Comparison of ENCODE assay signal across 1 cellular context in the genomic region with DNA sequence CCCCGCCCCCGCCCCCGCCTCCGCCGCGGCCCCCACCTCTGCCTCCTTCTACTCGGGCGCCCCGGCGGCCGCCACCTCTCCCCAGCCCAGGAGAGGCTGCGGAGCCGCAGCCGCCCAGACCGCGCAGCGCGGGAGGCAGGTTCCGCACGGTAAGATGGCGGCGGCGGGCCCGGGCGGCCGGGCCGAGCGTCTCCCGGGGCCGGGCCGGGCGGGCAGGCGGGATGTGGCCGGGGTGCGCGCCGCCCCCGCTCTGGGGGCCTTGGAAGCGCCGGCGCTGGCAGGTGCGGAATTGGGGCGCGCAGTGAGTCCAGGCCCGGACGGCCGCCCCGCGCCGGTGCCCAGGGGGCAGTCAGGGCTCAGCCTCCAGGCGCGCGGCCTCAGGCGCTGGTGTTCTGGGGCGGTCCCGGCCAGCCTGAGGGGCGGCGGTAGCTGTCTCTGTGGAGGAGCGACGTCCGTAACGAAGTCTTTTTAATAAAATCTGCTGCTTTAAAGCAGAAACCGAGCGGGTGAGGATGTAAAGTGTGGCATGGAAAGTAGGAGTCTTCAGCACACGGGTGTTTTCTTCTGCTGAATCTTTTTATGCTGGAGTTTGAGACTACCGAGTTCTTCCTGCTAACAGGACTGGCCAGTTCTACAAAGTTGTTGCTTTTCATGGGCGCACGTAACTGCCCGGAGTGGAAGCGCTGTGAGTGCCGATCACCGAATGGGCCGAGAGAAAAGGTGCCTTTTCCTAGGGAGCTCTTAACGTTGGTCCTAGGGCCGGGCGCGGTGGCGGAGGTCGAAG.
A peak's percentile ranks its signal among the peaks of the same experiment; 100 is the strongest.
TF ChIP-seq lines count a peak whose summit lies in the region.

Gene GID8 (plus strand): TSS at position 43 of the 784 bp plus-strand sequence. CDS start 3,356 bp downstream, outside the sequence.

TF ChIP-seq in K562, 482 proteins besides CTCF, POLR2A, EP300 and RAD21 (continued from another document and continues in another):
- TF ChIP-seq, protein P1, sequence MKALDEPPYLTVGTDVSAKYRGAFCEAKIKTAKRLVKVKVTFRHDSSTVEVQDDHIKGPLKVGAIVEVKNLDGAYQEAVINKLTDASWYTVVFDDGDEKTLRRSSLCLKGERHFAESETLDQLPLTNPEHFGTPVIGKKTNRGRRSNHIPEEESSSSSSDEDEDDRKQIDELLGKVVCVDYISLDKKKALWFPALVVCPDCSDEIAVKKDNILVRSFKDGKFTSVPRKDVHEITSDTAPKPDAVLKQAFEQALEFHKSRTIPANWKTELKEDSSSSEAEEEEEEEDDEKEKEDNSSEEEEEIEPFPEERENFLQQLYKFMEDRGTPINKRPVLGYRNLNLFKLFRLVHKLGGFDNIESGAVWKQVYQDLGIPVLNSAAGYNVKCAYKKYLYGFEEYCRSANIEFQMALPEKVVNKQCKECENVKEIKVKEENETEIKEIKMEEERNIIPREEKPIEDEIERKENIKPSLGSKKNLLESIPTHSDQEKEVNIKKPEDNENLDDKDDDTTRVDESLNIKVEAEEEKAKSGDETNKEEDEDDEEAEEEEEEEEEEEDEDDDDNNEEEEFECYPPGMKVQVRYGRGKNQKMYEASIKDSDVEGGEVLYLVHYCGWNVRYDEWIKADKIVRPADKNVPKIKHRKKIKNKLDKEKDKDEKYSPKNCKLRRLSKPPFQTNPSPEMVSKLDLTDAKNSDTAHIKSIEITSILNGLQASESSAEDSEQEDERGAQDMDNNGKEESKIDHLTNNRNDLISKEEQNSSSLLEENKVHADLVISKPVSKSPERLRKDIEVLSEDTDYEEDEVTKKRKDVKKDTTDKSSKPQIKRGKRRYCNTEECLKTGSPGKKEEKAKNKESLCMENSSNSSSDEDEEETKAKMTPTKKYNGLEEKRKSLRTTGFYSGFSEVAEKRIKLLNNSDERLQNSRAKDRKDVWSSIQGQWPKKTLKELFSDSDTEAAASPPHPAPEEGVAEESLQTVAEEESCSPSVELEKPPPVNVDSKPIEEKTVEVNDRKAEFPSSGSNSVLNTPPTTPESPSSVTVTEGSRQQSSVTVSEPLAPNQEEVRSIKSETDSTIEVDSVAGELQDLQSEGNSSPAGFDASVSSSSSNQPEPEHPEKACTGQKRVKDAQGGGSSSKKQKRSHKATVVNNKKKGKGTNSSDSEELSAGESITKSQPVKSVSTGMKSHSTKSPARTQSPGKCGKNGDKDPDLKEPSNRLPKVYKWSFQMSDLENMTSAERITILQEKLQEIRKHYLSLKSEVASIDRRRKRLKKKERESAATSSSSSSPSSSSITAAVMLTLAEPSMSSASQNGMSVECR (CRISPR knock-in tag; IDR thresholded peaks at IDR 0.05): peak; percentile 4; the same call in 1 of the 2 replicates
- TF ChIP-seq PHF8 (IDR thresholded peaks at IDR 0.05; ENCODE audit: borderline replicate concordance, low read length) (peak; percentile 66; the same call in 1 of the 2 replicates), GATAD2B (IDR thresholded peaks at IDR 0.05; ENCODE audit: borderline replicate concordance) (peak; percentile 71; the same call in 1 of the 2 replicates), RBBP5 (IDR thresholded peaks at IDR 0.05; ENCODE audit: borderline replicate concordance, insufficient read depth, low read length, poor library complexity, severe bottlenecking) (peak; percentile 75), ZNF232 (CRISPR knock-in tag; IDR thresholded peaks at IDR 0.05) (0 out of 2 replicates have a peak, but pooled peaks have one; percentile 28), ZNF143 (CRISPR knock-in tag; IDR thresholded peaks at IDR 0.05) (no peak), FOXK2 (conservative IDR thresholded peaks at IDR 0.05 in 1 of 2, IDR thresholded peaks at IDR 0.05 in 1 of 2; ENCODE audit: low read depth in 2 of 2) (0 out of 4 replicates have a peak, but pooled peaks of 1 of the 2 experiments have one; percentile 16), THAP12 (CRISPR knock-in tag; IDR thresholded peaks at IDR 0.05) (peak; percentile 67; the same call in 1 of the 2 replicates), CHD1 (IDR thresholded peaks at IDR 0.05; ENCODE audit: low read length) (peak; percentile 81), ID3 (CRISPR knock-in tag; IDR thresholded peaks at IDR 0.05) (no peak), ID3 (tag; IDR thresholded peaks at IDR 0.05) (0 out of 2 replicates have a peak, but pooled peaks have one; percentile 58), ZNF639 (CRISPR knock-in tag; conservative IDR thresholded peaks at IDR 0.05 in 1 of 2, IDR thresholded peaks at IDR 0.05 in 1 of 2) (peak in 1 of 2 experiments; percentile 97; a peak in 2 of 4 replicates), GABPA (tag; conservative IDR thresholded peaks at IDR 0.05; ENCODE audit: low read depth) (peak; percentile 74), MAZ (CRISPR knock-in tag; conservative IDR thresholded peaks at IDR 0.05 in 1 of 2, IDR thresholded peaks at IDR 0.05 in 1 of 2) (peak in 1 of 2 experiments; percentile 65; a peak in 1 of 4 replicates), GTF2E2 (tag; IDR thresholded peaks at IDR 0.05) (0 out of 2 replicates have a peak, but pooled peaks have one; percentile 38), RB1 (IDR thresholded peaks at IDR 0.05; ENCODE audit: low read depth) (peak; percentile 75), CCNT2 (IDR thresholded peaks at IDR 0.05; ENCODE audit: borderline replicate concordance, extremely low read depth, insufficient read length, low read depth, low read length) (peak; percentile 13), NR2C2 (CRISPR knock-in tag; IDR thresholded peaks at IDR 0.05) (no peak), NR2C2 (tag; IDR thresholded peaks at IDR 0.05) (0 out of 2 replicates have a peak, but pooled peaks have one; percentile 31), CBFB (CRISPR knock-in tag; IDR thresholded peaks at IDR 0.05) (no peak), UBTF (IDR thresholded peaks at IDR 0.05; ENCODE audit: borderline replicate concordance in 1 of 2, low read depth in 2 of 2, low read length in 2 of 2) (peak in 1 of 2 experiments; percentile 62; a peak in 1 of 4 replicates), ZNF282 (CRISPR knock-in tag; IDR thresholded peaks at IDR 0.05) (no peak), ZNF740 (CRISPR knock-in tag; IDR thresholded peaks at IDR 0.05) (no peak), ZNF740 (tag; IDR thresholded peaks at IDR 0.05) (no peak), XRCC5 (IDR thresholded peaks at IDR 0.05; ENCODE audit: low read depth, low read length) (no peak), L3MBTL2 (IDR thresholded peaks at IDR 0.05) (0 out of 2 replicates have a peak, but pooled peaks have one; percentile 7), EGR1 (conservative IDR thresholded peaks at IDR 0.05) (peak; percentile 32; the same call in 1 of the 2 replicates), FOSL1 (tag; conservative IDR thresholded peaks at IDR 0.05) (0 out of 2 replicates have a peak, but pooled peaks have one; percentile 8)
- TF ChIP-seq, protein P2, sequence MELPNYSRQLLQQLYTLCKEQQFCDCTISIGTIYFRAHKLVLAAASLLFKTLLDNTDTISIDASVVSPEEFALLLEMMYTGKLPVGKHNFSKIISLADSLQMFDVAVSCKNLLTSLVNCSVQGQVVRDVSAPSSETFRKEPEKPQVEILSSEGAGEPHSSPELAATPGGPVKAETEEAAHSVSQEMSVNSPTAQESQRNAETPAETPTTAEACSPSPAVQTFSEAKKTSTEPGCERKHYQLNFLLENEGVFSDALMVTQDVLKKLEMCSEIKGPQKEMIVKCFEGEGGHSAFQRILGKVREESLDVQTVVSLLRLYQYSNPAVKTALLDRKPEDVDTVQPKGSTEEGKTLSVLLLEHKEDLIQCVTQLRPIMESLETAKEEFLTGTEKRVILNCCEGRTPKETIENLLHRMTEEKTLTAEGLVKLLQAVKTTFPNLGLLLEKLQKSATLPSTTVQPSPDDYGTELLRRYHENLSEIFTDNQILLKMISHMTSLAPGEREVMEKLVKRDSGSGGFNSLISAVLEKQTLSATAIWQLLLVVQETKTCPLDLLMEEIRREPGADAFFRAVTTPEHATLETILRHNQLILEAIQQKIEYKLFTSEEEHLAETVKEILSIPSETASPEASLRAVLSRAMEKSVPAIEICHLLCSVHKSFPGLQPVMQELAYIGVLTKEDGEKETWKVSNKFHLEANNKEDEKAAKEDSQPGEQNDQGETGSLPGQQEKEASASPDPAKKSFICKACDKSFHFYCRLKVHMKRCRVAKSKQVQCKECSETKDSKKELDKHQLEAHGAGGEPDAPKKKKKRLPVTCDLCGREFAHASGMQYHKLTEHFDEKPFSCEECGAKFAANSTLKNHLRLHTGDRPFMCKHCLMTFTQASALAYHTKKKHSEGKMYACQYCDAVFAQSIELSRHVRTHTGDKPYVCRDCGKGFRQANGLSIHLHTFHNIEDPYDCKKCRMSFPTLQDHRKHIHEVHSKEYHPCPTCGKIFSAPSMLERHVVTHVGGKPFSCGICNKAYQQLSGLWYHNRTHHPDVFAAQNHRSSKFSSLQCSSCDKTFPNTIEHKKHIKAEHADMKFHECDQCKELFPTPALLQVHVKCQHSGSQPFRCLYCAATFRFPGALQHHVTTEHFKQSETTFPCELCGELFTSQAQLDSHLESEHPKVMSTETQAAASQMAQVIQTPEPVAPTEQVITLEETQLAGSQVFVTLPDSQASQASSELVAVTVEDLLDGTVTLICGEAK (IDR thresholded peaks at IDR 0.05): 0 out of 2 replicates have a peak, but pooled peaks have one; percentile 22
- TF ChIP-seq, protein P2 (CRISPR knock-in tag; IDR thresholded peaks at IDR 0.05): no peak
